8 cellular contexts compared by ENCODE assay signal in the genomic region with DNA sequence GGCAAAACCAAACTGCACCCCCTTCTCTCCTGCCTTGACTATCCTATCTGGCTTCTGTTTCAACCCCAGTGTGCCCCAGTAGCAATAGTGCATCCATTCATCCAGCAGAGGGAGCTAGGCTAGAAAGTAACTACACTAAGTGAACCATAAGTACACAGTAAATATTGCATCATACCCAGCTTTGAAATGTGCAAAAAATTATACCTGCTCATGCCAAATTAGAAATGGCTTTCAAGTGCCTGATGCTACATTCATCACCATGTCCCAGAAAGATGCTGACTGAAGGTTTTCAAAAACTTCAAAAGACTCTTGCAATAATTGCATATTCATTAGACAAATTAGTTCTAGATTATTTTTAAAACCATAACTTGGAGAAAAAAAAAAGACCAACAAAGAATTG.
DNase-seq lines count a peak whose midpoint lies in the region; ATAC-seq, FAIRE-seq and TF ChIP-seq lines count a peak whose summit lies in the region.

No MANE protein-coding gene starts in this region.

- BruUV-seq in K562 (replicated peaks; lab: Mats Ljungman, UMichigan), result no TSS peak

- intact Hi-C loops in activated CD4-positive, alpha-beta T cell treated with anti-CD3 and anti-CD28 coated beads, Interleukin-2, amount 10 ng/mL, durations not matched to agents 24 days and 14 days (cut with micrococcal nuclease), result loop anchor here (1.0 to 2.0 kb wide), 2 partner anchors 144 to 367 kb away; no protein-coding TSS in a partner anchor
- intact Hi-C loops in K562 (cut with micrococcal nuclease), result loop anchor here (1.0 to 10.0 kb wide), 4 partner anchors 143 to 743 kb away; no protein-coding TSS in a partner anchor

- H3K4me1 ChIP-seq in K562 (replicated peaks in 1 of 2; ENCODE audit: control insufficient read depth in 2 of 2, insufficient read depth in 2 of 2, low read length in 2 of 2), result peaks cover 0 to 10% of the 10 kb centered on the region in 2 experiments; a peak in 2 of 5 replicates

- H3K4me3 ChIP-seq in K562, result no peak overlapping the region

- H3K4me3 Mint-ChIP-seq in activated CD4-positive, alpha-beta T cell treated with anti-CD3 and anti-CD28 coated beads, Interleukin-2, amount 10 ng/mL, durations not matched to agents 24 days and 14 days, result no peak overlapping the region
- H3K4me3 Mint-ChIP-seq in stimulated activated naive B cell treated with anti-CD40 and anti-IgM and Interleukin-4, amounts not matched to agents 10 μg/mL and 1 μg/mL and 100 μg/mL, for 72 hours, result no peak overlapping the region

- H3K9me3 Mint-ChIP-seq in activated CD4-positive, alpha-beta T cell treated with anti-CD3 and anti-CD28 coated beads, Interleukin-2, amount 10 ng/mL, durations not matched to agents 24 days and 14 days, result no peaks in the 10 kb centered on the region
- H3K9me3 Mint-ChIP-seq in stimulated activated naive B cell treated with anti-CD40 and anti-IgM and Interleukin-4, amounts not matched to agents 10 μg/mL and 1 μg/mL and 100 μg/mL, for 72 hours, result no peaks in the 10 kb centered on the region

- no peaks in the 10 kb centered on the region for H3K4me1 Mint-ChIP-seq in activated CD4-positive, alpha-beta T cell treated with anti-CD3 and anti-CD28 coated beads, Interleukin-2, amount 10 ng/mL, durations not matched to agents 24 days and 14 days
- H3K4me1 Mint-ChIP-seq in stimulated activated naive B cell treated with anti-CD40 and anti-IgM and Interleukin-4, amounts not matched to agents 10 μg/mL and 1 μg/mL and 100 μg/mL, for 72 hours, result no peaks in the 10 kb centered on the region

- H3K79me2 ChIP-seq in K562 (ENCODE audit: control insufficient read depth, insufficient read depth, low read length), result no peaks in the 10 kb centered on the region

- DNase-seq in activated CD4-positive, alpha-beta T cell treated with anti-CD3 and anti-CD28 coated beads, Interleukin-2, amount 10 ng/mL, durations not matched to agents 24 days and 14 days, result peak; percentile 77
- no peak for DNase-seq in activated CD4-positive, alpha-beta T cell treated with anti-CD3 and anti-CD28 coated beads for 1 hour
- DNase-seq in HT1080 (ENCODE audit: low read depth) (peak; percentile 66), NOMO-1 treated with dmso at 0.1 percent for 144 hours (lab: John Stamatoyannopoulos, UW; ENCODE audit: unreplicated experiment) (peak; percentile 7), K562 (ENCODE audit: extremely low read depth in 1 of 4, low spot score in 3 of 4) (peak; percentile 73 to 80 (median 76)), iris pigment epithelial cell (ENCODE audit: low read depth) (peak; percentile 81)
- peak; percentile 13 for DNase-seq in stimulated activated naive B cell treated with anti-CD40 and anti-IgM and Interleukin-4, amounts not matched to agents 10 μg/mL and 1 μg/mL and 100 μg/mL, for 72 hours

- H3K27me3 ChIP-seq in K562 (ENCODE audit: control insufficient read depth in 2 of 2, insufficient read depth in 2 of 2, low read length in 2 of 2), result no peaks in the 10 kb centered on the region

- peak; percentile 88 for FAIRE-seq in K562 (lab: Jason Lieb, UNC)

- POLR2A ChIA-PET in K562 (lab: Yijun Ruan, JAX), result interaction anchor here (2.0 kb wide), 1 partner anchor 11 kb away, joined by 7 read pairs; no protein-coding TSS in a partner anchor

- no peak overlapping the region for H3K27ac Mint-ChIP-seq in activated CD4-positive, alpha-beta T cell treated with anti-CD3 and anti-CD28 coated beads, Interleukin-2, amount 10 ng/mL, durations not matched to agents 24 days and 14 days
- H3K27ac Mint-ChIP-seq in stimulated activated naive B cell treated with anti-CD40 and anti-IgM and Interleukin-4, amounts not matched to agents 10 μg/mL and 1 μg/mL and 100 μg/mL, for 72 hours, result no peak overlapping the region

- no peaks in the 10 kb centered on the region for H3K36me3 Mint-ChIP-seq in activated CD4-positive, alpha-beta T cell treated with anti-CD3 and anti-CD28 coated beads, Interleukin-2, amount 10 ng/mL, durations not matched to agents 24 days and 14 days (ENCODE audit: low read depth)
- H3K36me3 Mint-ChIP-seq in stimulated activated naive B cell treated with anti-CD40 and anti-IgM and Interleukin-4, amounts not matched to agents 10 μg/mL and 1 μg/mL and 100 μg/mL, for 72 hours, result no peaks in the 10 kb centered on the region

- in situ Hi-C loops in K562 (cut with MboI), result loop anchor here (10.0 kb wide), 2 partner anchors 203 to 373 kb away; no protein-coding TSS in a partner anchor

- TF ChIP-seq POLR2A in K562 (conservative IDR thresholded peaks at IDR 0.05), result no peak

- no peaks in the 10 kb centered on the region for H4K20me1 ChIP-seq in K562 (replicated peaks; ENCODE audit: control insufficient read depth, insufficient read depth, low read length)

- H3K9me3 ChIP-seq in K562 (replicated peaks; ENCODE audit: control insufficient read depth, insufficient read depth, low read depth, low read length), result no peaks in the 10 kb centered on the region

- H3K36me3 ChIP-seq in K562 (ENCODE audit: control insufficient read depth, insufficient read depth, low read length), result no peaks in the 10 kb centered on the region

- no peaks in the 10 kb centered on the region for H3K27me3 Mint-ChIP-seq in activated CD4-positive, alpha-beta T cell treated with anti-CD3 and anti-CD28 coated beads, Interleukin-2, amount 10 ng/mL, durations not matched to agents 24 days and 14 days
- no peaks in the 10 kb centered on the region for H3K27me3 Mint-ChIP-seq in stimulated activated naive B cell treated with anti-CD40 and anti-IgM and Interleukin-4, amounts not matched to agents 10 μg/mL and 1 μg/mL and 100 μg/mL, for 72 hours

- CTCF ChIA-PET in K562 (lab: Yijun Ruan, JAX; ENCODE audit: low intra/inter-chr PET ratio), result no interaction called here

- ATAC-seq in GM21723 (IDR thresholded peaks at IDR 0.05; ENCODE audit: unreplicated experiment) (peak; percentile 97), K562 (peak; percentile 98)
- peak; percentile 90 to 92 for ATAC-seq in stimulated activated naive B cell treated with anti-CD40 and anti-IgM and Interleukin-4, amounts not matched to agents 10 μg/mL and 1 μg/mL and 100 μg/mL, for 72 hours (replicated peaks)

- TF ChIP-seq EP300 in K562 (IDR thresholded peaks at IDR 0.05; ENCODE audit: low read length), result peak; percentile 57; the same call in 1 of the 2 replicates

- no peak overlapping the region for H3K4me2 ChIP-seq in K562 (ENCODE audit: insufficient read depth, low read length)

- peak overlapping the region; percentile 53; the same call in 1 of the 2 replicates for H2AFZ ChIP-seq in K562 (ENCODE audit: low read depth, low read length)

- H3K9ac ChIP-seq in K562 (ENCODE audit: insufficient read depth in 1 of 2, low read depth in 2 of 2, low read length in 2 of 2), result no peak overlapping the region

- no peaks in the 10 kb centered on the region for H3K9me1 ChIP-seq in K562 (ENCODE audit: control insufficient read depth, insufficient read depth, low read length)

- H3K27ac ChIP-seq in K562 (ENCODE audit: extremely low read depth, low read depth, low read length), result no peak overlapping the region

- peak; percentile 82 to 87 for TF ChIP-seq RAD21 in K562 (CRISPR knock-in tag; conservative IDR thresholded peaks at IDR 0.05 in 1 of 2, IDR thresholded peaks at IDR 0.05 in 1 of 2)

- TF ChIP-seq CTCF in K562 (IDR thresholded peaks at IDR 0.05 in 2 of 3, conservative IDR thresholded peaks at IDR 0.05 in 1 of 3; ENCODE audit: insufficient read depth in 2 of 3, low read depth in 1 of 3, low read length in 3 of 3), result peak; percentile 78 to 87 (median 84)

TF ChIP-seq in K562, 482 proteins besides CTCF, POLR2A, EP300 and RAD21 (continues in another document):
- TF ChIP-seq MBD2 (IDR thresholded peaks at IDR 0.05; ENCODE audit: borderline replicate concordance, low read depth), result no peak
- no peak for TF ChIP-seq POU5F1 (IDR thresholded peaks at IDR 0.05; ENCODE audit: borderline replicate concordance, low read depth, low read length, partially characterized antibody)
- TF ChIP-seq SPI1 (IDR thresholded peaks at IDR 0.05; ENCODE audit: borderline replicate concordance, low read depth, low read length), result no peak
- TF ChIP-seq, protein P1, sequence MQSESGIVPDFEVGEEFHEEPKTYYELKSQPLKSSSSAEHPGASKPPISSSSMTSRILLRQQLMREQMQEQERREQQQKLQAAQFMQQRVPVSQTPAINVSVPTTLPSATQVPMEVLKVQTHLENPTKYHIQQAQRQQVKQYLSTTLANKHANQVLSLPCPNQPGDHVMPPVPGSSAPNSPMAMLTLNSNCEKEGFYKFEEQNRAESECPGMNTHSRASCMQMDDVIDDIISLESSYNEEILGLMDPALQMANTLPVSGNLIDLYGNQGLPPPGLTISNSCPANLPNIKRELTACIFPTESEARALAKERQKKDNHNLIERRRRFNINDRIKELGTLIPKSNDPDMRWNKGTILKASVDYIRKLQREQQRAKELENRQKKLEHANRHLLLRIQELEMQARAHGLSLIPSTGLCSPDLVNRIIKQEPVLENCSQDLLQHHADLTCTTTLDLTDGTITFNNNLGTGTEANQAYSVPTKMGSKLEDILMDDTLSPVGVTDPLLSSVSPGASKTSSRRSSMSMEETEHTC (IDR thresholded peaks at IDR 0.05), result no peak
- no peak for TF ChIP-seq ZNF785 (CRISPR knock-in tag; IDR thresholded peaks at IDR 0.05)
- TF ChIP-seq NFE2 (IDR thresholded peaks at IDR 0.05; ENCODE audit: low read depth), result no peak
- no peak for TF ChIP-seq ILF3 (IDR thresholded peaks at IDR 0.05; ENCODE audit: borderline replicate concordance)
- TF ChIP-seq, protein P2, sequence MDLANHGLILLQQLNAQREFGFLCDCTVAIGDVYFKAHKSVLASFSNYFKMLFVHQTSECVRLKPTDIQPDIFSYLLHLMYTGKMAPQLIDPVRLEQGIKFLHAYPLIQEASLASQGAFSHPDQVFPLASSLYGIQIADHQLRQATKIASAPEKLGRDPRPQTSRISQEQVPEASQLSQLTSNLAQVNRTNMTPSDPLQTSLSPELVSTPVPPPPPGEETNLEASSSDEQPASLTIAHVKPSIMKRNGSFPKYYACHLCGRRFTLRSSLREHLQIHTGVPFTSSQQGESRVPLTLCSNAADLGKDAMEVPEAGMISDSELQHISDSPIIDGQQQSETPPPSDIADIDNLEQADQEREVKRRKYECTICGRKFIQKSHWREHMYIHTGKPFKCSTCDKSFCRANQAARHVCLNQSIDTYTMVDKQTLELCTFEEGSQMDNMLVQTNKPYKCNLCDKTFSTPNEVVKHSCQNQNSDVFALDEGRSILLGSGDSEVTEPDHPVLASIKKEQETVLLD (IDR thresholded peaks at IDR 0.05), result no peak
- TF ChIP-seq, protein P3, sequence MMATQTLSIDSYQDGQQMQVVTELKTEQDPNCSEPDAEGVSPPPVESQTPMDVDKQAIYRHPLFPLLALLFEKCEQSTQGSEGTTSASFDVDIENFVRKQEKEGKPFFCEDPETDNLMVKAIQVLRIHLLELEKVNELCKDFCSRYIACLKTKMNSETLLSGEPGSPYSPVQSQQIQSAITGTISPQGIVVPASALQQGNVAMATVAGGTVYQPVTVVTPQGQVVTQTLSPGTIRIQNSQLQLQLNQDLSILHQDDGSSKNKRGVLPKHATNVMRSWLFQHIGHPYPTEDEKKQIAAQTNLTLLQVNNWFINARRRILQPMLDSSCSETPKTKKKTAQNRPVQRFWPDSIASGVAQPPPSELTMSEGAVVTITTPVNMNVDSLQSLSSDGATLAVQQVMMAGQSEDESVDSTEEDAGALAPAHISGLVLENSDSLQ (IDR thresholded peaks at IDR 0.05), result no peak
